ENCODE assay signal across 1 cellular context in the genomic region with DNA sequence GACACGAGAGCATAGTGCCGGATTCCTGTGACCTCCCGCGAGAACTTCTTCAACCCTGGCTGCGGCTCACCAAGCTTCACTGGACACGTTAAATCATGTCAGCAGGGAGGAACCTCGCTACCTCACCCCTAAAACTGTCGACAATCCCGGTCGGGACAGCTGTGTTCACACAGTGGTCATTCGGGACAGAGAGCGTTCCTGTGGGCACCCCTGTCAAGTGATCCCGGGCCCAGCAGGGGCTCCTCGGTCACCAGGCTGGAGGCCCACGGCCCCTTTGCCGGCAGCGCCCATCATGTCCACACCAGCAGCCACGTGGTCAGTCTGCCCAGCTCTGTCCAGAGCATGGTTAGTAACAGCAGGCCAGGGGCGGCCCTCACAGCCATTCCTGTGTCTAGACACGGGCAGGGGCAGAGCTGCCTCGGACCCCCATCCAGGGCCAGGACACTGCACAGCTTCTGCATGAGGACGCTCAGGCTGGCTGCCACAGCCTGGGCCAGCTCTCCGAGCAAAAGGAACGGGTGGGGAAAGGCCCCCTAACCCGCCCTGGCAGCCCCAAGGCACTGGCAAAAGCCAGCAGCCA.
TF ChIP-seq lines count a peak whose summit lies in the region.

No MANE protein-coding gene starts in this region.

TF ChIP-seq in neural cell, 6 proteins besides CTCF, POLR2A, EP300 and RAD21 (continued from another document):
- TF ChIP-seq REST (IDR thresholded peaks at IDR 0.05; ENCODE audit: borderline replicate concordance) (no peak), EZH2 (IDR thresholded peaks at IDR 0.05; ENCODE audit: borderline replicate concordance, insufficient read depth, low read length, poor library complexity, severe bottlenecking) (no peak)
